Comparison of ENCODE assay signal across 14 cellular contexts in the genomic region with DNA sequence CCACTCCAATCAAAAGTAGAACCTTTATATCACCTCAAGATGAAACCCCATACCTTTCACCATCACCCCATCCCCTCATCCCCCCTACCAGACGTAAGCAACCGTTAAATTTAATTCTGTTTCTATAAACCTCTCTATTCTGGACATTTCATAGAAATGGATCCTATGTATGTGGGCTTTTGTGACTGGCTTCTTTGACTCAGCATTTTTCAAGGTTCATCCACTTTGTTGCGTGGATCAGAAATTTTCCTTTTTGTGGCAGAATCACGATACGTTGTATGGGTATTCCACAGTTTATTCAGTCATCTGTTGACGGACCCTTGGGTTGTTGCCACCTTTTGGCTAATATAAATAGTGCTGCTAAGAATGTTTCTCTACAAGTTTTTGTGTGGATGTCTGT.
"Had no signal": no experiment of that assay in that cellular context is flagged by ENCODE, and none has a peak within 500 bp of the region (broad histone marks: within the 10 kb centered on the region; RNA-seq: fewer than 3 reads in every experiment).

No MANE protein-coding gene starts in this region.

- H3K27me3 Mint-ChIP-seq: stimulated activated naive B cell treated with anti-CD40 and anti-IgM and Interleukin-4, amounts not matched to agents 10 μg/mL and 1 μg/mL and 100 μg/mL, for 72 hours had no signal

- H3K4me3 Mint-ChIP-seq: nephron progenitor cell; stimulated activated naive B cell treated with anti-CD40 and anti-IgM and Interleukin-4, amounts not matched to agents 10 μg/mL and 1 μg/mL and 100 μg/mL, for 72 hours had no signal

- H3K4me3 ChIP-seq: dorsolateral prefrontal cortex, heart left ventricle, mucosa of descending colon, sigmoid colon, skin epidermis had no signal

- H3K27ac ChIP-seq: dorsolateral prefrontal cortex, heart left ventricle, sigmoid colon, skin epidermis had no signal

- H3K9me3 Mint-ChIP-seq: nephron progenitor cell; stimulated activated naive B cell treated with anti-CD40 and anti-IgM and Interleukin-4, amounts not matched to agents 10 μg/mL and 1 μg/mL and 100 μg/mL, for 72 hours had no signal

- H3K9me3 ChIP-seq: heart left ventricle, mucosa of descending colon, sigmoid colon had no signal

- H3K27ac Mint-ChIP-seq: nephron progenitor cell; stimulated activated naive B cell treated with anti-CD40 and anti-IgM and Interleukin-4, amounts not matched to agents 10 μg/mL and 1 μg/mL and 100 μg/mL, for 72 hours had no signal

- H3K36me3 ChIP-seq: sigmoid colon had no signal

- ATAC-seq: heart left ventricle; mucosa of descending colon; stimulated activated naive B cell treated with anti-CD40 and anti-IgM and Interleukin-4, amounts not matched to agents 10 μg/mL and 1 μg/mL and 100 μg/mL, for 72 hours had no signal

- DNase-seq: cortex of kidney; dorsolateral prefrontal cortex; effector CD8-positive, alpha-beta T cell; heart left ventricle; hippocampal formation; kidney glomerular epithelial cell; mucosa of descending colon; nephron progenitor cell; sigmoid colon; stimulated activated CD4-positive, alpha-beta T cell treated with anti-CD3 and anti-CD28 coated beads, Interleukin-2, amount 100 ng/mL, for 24 hours; stimulated activated CD4-positive, alpha-beta T cell treated with anti-CD3 and anti-CD28 coated beads, Interleukin-4, amount 100 ng/mL, for 4 hours; stimulated activated naive B cell treated with anti-CD40 and anti-IgM and Interleukin-4, amounts not matched to agents 10 μg/mL and 1 μg/mL and 100 μg/mL, for 72 hours; trophoblast cell had no signal

- H3K27me3 ChIP-seq: heart left ventricle, sigmoid colon had no signal
